9 cellular contexts compared by ENCODE assay signal in genomic region chr17:39769974-39770587, GRCh38. TPM values are rescaled to one million over a fixed set of nuclear protein-coding genes. Genes with fewer than 3 reads are reported as not detected.
A peak's percentile ranks its signal among the peaks of the same experiment; 100 is the strongest.
DNase-seq lines count a peak whose midpoint lies in the region; ATAC-seq and TF ChIP-seq lines count a peak whose summit lies in the region.
"Had no signal": no experiment of that assay in that cellular context is flagged by ENCODE, and none has a peak within 500 bp of the region (broad histone marks: within the 10 kb centered on the region; RNA-seq: fewer than 3 reads in every experiment).

No MANE protein-coding gene starts in this region.

- no peak for TF ChIP-seq POLR2A in esophagus squamous epithelium (IDR thresholded peaks at IDR 0.05)

- peaks cover 71% of the 10 kb centered on the region for H3K36me3 Mint-ChIP-seq in CD8-positive, alpha-beta T cell
- H3K36me3 Mint-ChIP-seq in osteocyte (ENCODE audit: unreplicated experiment) = no peaks in the 10 kb centered on the region

- peak overlapping the region; percentile 1 for H3K4me3 ChIP-seq in CD8-positive, alpha-beta T cell (ENCODE audit: low read depth, low read length)
- H3K4me3 ChIP-seq in esophagus squamous epithelium (no peak overlapping the region), HAP-1 (no peak overlapping the region)

- POLR2A ChIA-PET in CD8-positive, alpha-beta T cell (lab: Charles Lee) = interaction anchor here (0.9 to 1.9 kb wide), 8 partner anchors 12 to 105 kb away, joined by 3 to 17 read pairs (median 5); partner anchors contain the start of gene IKZF3

- H3K27ac Mint-ChIP-seq in CD8-positive, alpha-beta T cell = peak overlapping the region; percentile 97
- no peak overlapping the region for H3K27ac Mint-ChIP-seq in osteocyte (ENCODE audit: unreplicated experiment)

- H3K9me3 Mint-ChIP-seq in CD8-positive, alpha-beta T cell = no peaks in the 10 kb centered on the region
- no peaks in the 10 kb centered on the region for H3K9me3 Mint-ChIP-seq in osteocyte (ENCODE audit: unreplicated experiment)

- WGBS in esophagus squamous epithelium, 2 donors = 30% methylated on average over 8 of the region's 8 CpGs

- peaks cover 20% of the 10 kb centered on the region for H3K36me3 ChIP-seq in CD8-positive, alpha-beta T cell (ENCODE audit: insufficient read depth, low read length)
- H3K36me3 ChIP-seq in esophagus squamous epithelium (no peaks in the 10 kb centered on the region), HAP-1 (replicated peaks) (no peaks in the 10 kb centered on the region)

- H3K27me3 ChIP-seq in CD8-positive, alpha-beta T cell (ENCODE audit: insufficient read depth, low read length) = no peaks in the 10 kb centered on the region
- H3K27me3 ChIP-seq in esophagus squamous epithelium (peaks cover 0 to 4% (median 0%) of the 10 kb centered on the region in 4 donors), HAP-1 (ENCODE audit: low read depth) (peaks cover 12% of the 10 kb centered on the region)

- in situ Hi-C loops in HAP-1 (cut with MboI; ENCODE audit: low sequenced_read_pairs) = no loop called here

- CTCF ChIA-PET in CD8-positive, alpha-beta T cell (lab: Charles Lee) = interaction anchor here (1.1 to 2.0 kb wide), 2 partner anchors 10 to 15 kb away, joined by 4 to 7 read pairs; no protein-coding TSS in a partner anchor

- ATAC-seq in CD8-positive, alpha-beta T cell = peak; percentile 78
- ATAC-seq in GM19463 (IDR thresholded peaks at IDR 0.05; ENCODE audit: unreplicated experiment) = peak; percentile 65

- peak overlapping the region; percentile 46 for H3K27ac ChIP-seq in CD8-positive, alpha-beta T cell (ENCODE audit: low read depth, low read length)
- peak overlapping the region in 3 of 4 donors; percentile 6 to 58 (median 9) for H3K27ac ChIP-seq in esophagus squamous epithelium

- peaks cover 99% of the 10 kb centered on the region for H3K4me1 ChIP-seq in CD8-positive, alpha-beta T cell (ENCODE audit: insufficient read depth, low read length)
- peaks cover 0 to 30% (median 0%) of the 10 kb centered on the region in 3 donors for H3K4me1 ChIP-seq in esophagus squamous epithelium
- no peaks in the 10 kb centered on the region for H3K4me1 ChIP-seq in HAP-1

- H3K4me3 Mint-ChIP-seq in CD8-positive, alpha-beta T cell = peak overlapping the region; percentile 66
- H3K4me3 Mint-ChIP-seq in osteocyte (ENCODE audit: unreplicated experiment) = no peak overlapping the region

- peaks cover 96% of the 10 kb centered on the region for H3K4me1 Mint-ChIP-seq in CD8-positive, alpha-beta T cell (ENCODE audit: low read depth)
- no peaks in the 10 kb centered on the region for H3K4me1 Mint-ChIP-seq in osteocyte (ENCODE audit: unreplicated experiment)

- no peaks in the 10 kb centered on the region for H3K27me3 Mint-ChIP-seq in CD8-positive, alpha-beta T cell (ENCODE audit: low read depth)
- H3K27me3 Mint-ChIP-seq in osteocyte (ENCODE audit: unreplicated experiment) = peaks cover 81% of the 10 kb centered on the region

- no peaks in the 10 kb centered on the region for H3K9me3 ChIP-seq in CD8-positive, alpha-beta T cell (ENCODE audit: low read length)
- H3K9me3 ChIP-seq in esophagus squamous epithelium (no peaks in the 10 kb centered on the region), HAP-1 (no peaks in the 10 kb centered on the region)

- no peak for TF ChIP-seq CTCF in CD8-positive, alpha-beta T cell (IDR thresholded peaks at IDR 0.05)
- TF ChIP-seq CTCF in esophagus squamous epithelium (IDR thresholded peaks at IDR 0.05) (no peak), osteocyte (IDR thresholded peaks at IDR 0.05) (no peak)

- peak in 6 of 7 experiments; percentile 38 to 80 (median 62) for DNase-seq in CD8-positive, alpha-beta T cell
- DNase-seq in HT1080 (ENCODE audit: low read depth) = peak; percentile 92
- peak; percentile 12 for DNase-seq in T1000 (lab: John Stamatoyannopoulos, UW)
- no peak for DNase-seq in esophagus squamous epithelium (lab: John Stamatoyannopoulos, UW)
- no peak for DNase-seq in NCI-H82 (lab: John Stamatoyannopoulos, UW)
- no peak for DNase-seq in HAP-1 (ENCODE audit: low spot score in 2 of 2)
- DNase-seq in osteocyte (ENCODE audit: extremely low spot score, unreplicated experiment) = no peak

- intact Hi-C loops in CD8-positive, alpha-beta T cell (cut with DNase I, micrococcal nuclease) = loop anchor here (1.0 to 10.0 kb wide), 6 partner anchors 16 to 545 kb away; partner anchors contain the start of genes LRRC3C (in 1 of the 2) and ORMDL3 (in 1 of the 2)
- intact Hi-C loops in esophagus squamous epithelium (cut with DNase I) = loop anchor here (10.0 kb wide), 1 partner anchor 95 kb away; the partner anchor contains the start of genes IKZF3 and ZPBP2

RNA-seq across cellular contexts. Expression of gene GRB7, which starts 32.3 kb away (rescaled TPM):
- total RNA-seq in CD8-positive, alpha-beta T cell = not detected
- 0.07 TPM in 1 of 2 replicates, not detected in the other for total RNA-seq in HT1080 (2014; rRNA removed; shearing (Covaris generic))
- 0.06 and 0.27 TPM in 2 replicates for polyA plus RNA-seq in HT1080 (2015; cell fraction: cytosol; rRNA removed)
- 0.26 and 0.27 TPM in 2 replicates for polyA plus RNA-seq in HT1080 (2015; cell fraction: nucleus; rRNA removed)
- total RNA-seq in esophagus squamous epithelium (10 to 100 TPM; 25.1 to 62.1 (median 55.9) TPM), osteocyte (0.94 and 1.2 TPM in 2 replicates)
- total RNA-seq: endothelial cell of umbilical vein had no signal

RNA-seq across cellular contexts. Expression of gene MIEN1, which starts 39.7 kb away (rescaled TPM):
- total RNA-seq in CD8-positive, alpha-beta T cell = 10 to 100 TPM; 29.5 to 30.1 TPM
- total RNA-seq in HT1080 (2014; rRNA removed; shearing (Covaris generic)) = 44.2 and 58.1 TPM in 2 replicates
- 77.0 and 91.7 TPM in 2 replicates for polyA plus RNA-seq in HT1080 (2015; cell fraction: cytosol; rRNA removed)
- 22.7 and 26.9 TPM in 2 replicates for polyA plus RNA-seq in HT1080 (2015; cell fraction: nucleus; rRNA removed)
- total RNA-seq in esophagus squamous epithelium (10 to 100 TPM; 44.4 to 55.2 (median 53.2) TPM), osteocyte (48.4 and 52.7 TPM in 2 replicates)

Comparison
In these comparisons a context has a peak if more than half of its experiments do, and no peak if none do; other contexts are left out.
1. DNase-seq: peak in CD8-positive, alpha-beta T cell (6 of 7), HT1080 (single experiment) and T1000 (single experiment); none in esophagus squamous epithelium (single experiment), NCI-H82 (single experiment), HAP-1 (0 of 2) and osteocyte (single experiment).
2. RNA of gene GRB7, which starts 32.3 kb away (total RNA-seq): 25.1 to 62.1 TPM in esophagus squamous epithelium; 0.94 to 1.2 TPM in osteocyte, not detected in CD8-positive, alpha-beta T cell and 0.07 TPM in HT1080; every median in the first group is over 10 times any median in the second.